Comparison of ENCODE assay signal across 13 cellular contexts in the genomic region with DNA sequence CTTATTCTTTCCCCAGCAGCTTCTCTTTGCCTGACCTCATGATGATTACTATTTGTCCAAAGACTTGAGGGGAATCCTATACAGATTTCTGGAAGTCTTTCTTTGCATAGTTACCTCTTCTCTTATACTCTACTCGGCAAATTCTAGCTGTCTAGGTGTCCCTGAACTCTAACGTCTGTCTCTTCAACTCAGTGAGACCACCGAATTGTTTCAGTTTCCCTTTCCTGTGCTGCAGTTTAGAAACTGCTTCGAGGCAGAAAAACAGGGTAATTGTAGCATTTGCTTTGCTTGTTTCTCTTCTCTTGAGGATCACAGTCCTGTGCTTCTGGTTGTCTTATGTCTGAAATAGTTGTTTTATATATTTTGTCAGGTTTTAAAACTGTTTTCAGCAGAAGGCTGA. TPM values are rescaled to one million over a fixed set of nuclear protein-coding genes. Genes with fewer than 3 reads are reported as not detected.
DNase-seq lines count a peak whose midpoint lies in the region; ATAC-seq, FAIRE-seq and TF ChIP-seq lines count a peak whose summit lies in the region.
"Had no signal": no experiment of that assay in that cellular context is flagged by ENCODE, and none has a peak within 500 bp of the region (broad histone marks: within the 10 kb centered on the region; RNA-seq: fewer than 3 reads in every experiment).

No MANE protein-coding gene starts in this region.

- H2BK120ac ChIP-seq in H1 (replicated peaks; ENCODE audit: low read depth, low read length) = no peak overlapping the region

- H3K79me1 ChIP-seq in H1 (ENCODE audit: low read depth, low read length) = no peaks in the 10 kb centered on the region

- H3K27ac ChIP-seq in H1 (ENCODE audit: low read depth, low read length) = no peak overlapping the region
- H3K27ac ChIP-seq: HL-60, sigmoid colon had no signal

- no peak overlapping the region for H3K18ac ChIP-seq in H1 (ENCODE audit: extremely low read depth, low read length)

- H2BK5ac ChIP-seq in H1 (ENCODE audit: low read depth, low read length) = no peak overlapping the region

- DNase-seq in H1 (ENCODE audit: low read depth in 1 of 2, low spot score in 2 of 2) (no peak), LoVo (ENCODE audit: low spot score) (no peak), Caco-2 (no peak), islet precursor cell (no peak)
- DNase-seq in central memory CD4-positive, alpha-beta T cell = no peak
- DNase-seq: NCI-H2029 treated with DMSO at 0.1 percent for 48 hours, SIG-M5, sigmoid colon had no signal

- no peak overlapping the region for H3K14ac ChIP-seq in H1 (ENCODE audit: insufficient read length)

- H3K9me3 Mint-ChIP-seq in Caco-2 (ENCODE audit: unreplicated experiment) = no peaks in the 10 kb centered on the region

- no peak overlapping the region for H2BK20ac ChIP-seq in H1 (ENCODE audit: low read length)

- intact Hi-C loops in Caco-2 (cut with micrococcal nuclease; ENCODE audit: unreplicated experiment) = no loop called here

- no peak for TF ChIP-seq CTCF in H1 (IDR thresholded peaks at IDR 0.05; ENCODE audit: control extremely low read depth in 1 of 3, insufficient read depth in 1 of 3, low read depth in 1 of 3, low read length in 3 of 3)
- TF ChIP-seq CTCF in Caco-2 (IDR thresholded peaks at IDR 0.05; ENCODE audit: insufficient read depth in 1 of 2, low read depth in 1 of 2, low read length in 1 of 2, severe bottlenecking in 1 of 2, unreplicated experiment in 1 of 2) = no peak

- H2AK5ac ChIP-seq in H1 (ENCODE audit: low read depth, low read length) = no peak overlapping the region

- H3K4me1 Mint-ChIP-seq in Caco-2 (ENCODE audit: low read depth, unreplicated experiment) = no peaks in the 10 kb centered on the region

- H3K27me3 ChIP-seq in H1 (replicated peaks in 1 of 4; ENCODE audit: control insufficient read depth in 3 of 4, extremely low read depth in 1 of 4, insufficient read depth in 3 of 4, low read length in 3 of 4) (no peaks in the 10 kb centered on the region), Caco-2 (replicated peaks; ENCODE audit: control insufficient read depth, insufficient read depth, low read length) (no peaks in the 10 kb centered on the region)
- H3K27me3 ChIP-seq: sigmoid colon had no signal

- peak; percentile 80 for ATAC-seq in GM18861 (IDR thresholded peaks at IDR 0.05; ENCODE audit: unreplicated experiment)
- peak; percentile 92 for ATAC-seq in GM21576 (IDR thresholded peaks at IDR 0.05; ENCODE audit: unreplicated experiment)
- peak; percentile 88 for ATAC-seq in HG03159 (IDR thresholded peaks at IDR 0.05; ENCODE audit: unreplicated experiment)

- no peak overlapping the region for H3K4ac ChIP-seq in H1 (replicated peaks; ENCODE audit: insufficient read length, low read depth, low read length)

- H4K5ac ChIP-seq in H1 (ENCODE audit: insufficient read length, low read depth, low read length) = no peak overlapping the region

- POLR2A ChIA-PET in H1 (lab: Charles Lee; ENCODE audit: partially characterized antibody) (no interaction called here), Caco-2 (lab: Charles Lee) (no interaction called here)

- no peak for TF ChIP-seq EP300 in H1 (IDR thresholded peaks at IDR 0.05; ENCODE audit: borderline replicate concordance in 1 of 2, low read depth in 2 of 2, low read length in 2 of 2)

- no peak overlapping the region for H3K4me3 ChIP-seq in H1 (ENCODE audit: extremely low read depth in 1 of 4, insufficient read depth in 2 of 4, low read depth in 3 of 4, low read length in 4 of 4)
- H3K4me3 ChIP-seq in Caco-2 (ENCODE audit: low read depth, low read length) = no peak overlapping the region
- H3K4me3 ChIP-seq: sigmoid colon had no signal

- no TSS peak for BruUV-seq in Caco-2 (replicated peaks; lab: Mats Ljungman, UMichigan)

- H3K36me3 ChIP-seq in H1 (ENCODE audit: control insufficient read depth in 2 of 4, insufficient read depth in 4 of 4, low read length in 3 of 4) (no peaks in the 10 kb centered on the region), Caco-2 (ENCODE audit: control insufficient read depth, insufficient read depth, low read length) (no peaks in the 10 kb centered on the region)
- H3K36me3 ChIP-seq: sigmoid colon had no signal

- CTCF ChIA-PET in H1 (lab: Charles Lee; ENCODE audit: partially characterized antibody) (interaction anchor here (0.6 kb wide), 1 partner anchor 605 kb away, joined by 3 read pairs; no protein-coding TSS in a partner anchor), Caco-2 (lab: Charles Lee) (no interaction called here)

- no peak for TF ChIP-seq RAD21 in H1 (IDR thresholded peaks at IDR 0.05 in 1 of 2, conservative IDR thresholded peaks at IDR 0.05 in 1 of 2; ENCODE audit: low read depth in 2 of 2, low read length in 2 of 2)

- 0 out of 2 replicates have a peak overlapping the region, but pooled peaks have one; percentile 52 for H2AFZ ChIP-seq in H1 (ENCODE audit: low read length)

- H3K36me3 Mint-ChIP-seq in Caco-2 (ENCODE audit: insufficient read depth, unreplicated experiment) = no peaks in the 10 kb centered on the region

- H3K23me2 ChIP-seq in H1 (ENCODE audit: low read depth, low read length) = no peaks in the 10 kb centered on the region

- H3K4me1 ChIP-seq in H1 (replicated peaks in 1 of 4; ENCODE audit: control insufficient read depth in 3 of 4, insufficient read depth in 4 of 4, low read length in 3 of 4) (no peaks in the 10 kb centered on the region), Caco-2 (no peaks in the 10 kb centered on the region)

- no peaks in the 10 kb centered on the region for H3K79me2 ChIP-seq in H1 (ENCODE audit: control insufficient read depth in 1 of 2, insufficient read depth in 2 of 2, low read length in 2 of 2)

- no peak overlapping the region for H4K8ac ChIP-seq in H1 (ENCODE audit: extremely low read depth, insufficient read depth, low read length)

- H3K56ac ChIP-seq in H1 (replicated peaks; ENCODE audit: insufficient read length, low read depth, low read length) = no peak overlapping the region

- no peak for FAIRE-seq in H1 (lab: Jason Lieb, UNC)

- H3K27ac Mint-ChIP-seq in Caco-2 (ENCODE audit: unreplicated experiment) = no peak overlapping the region

- peaks cover 33% of the 10 kb centered on the region for H3K27me3 Mint-ChIP-seq in Caco-2 (ENCODE audit: insufficient read depth, unreplicated experiment)

- no peak overlapping the region for H4K91ac ChIP-seq in H1 (replicated peaks; ENCODE audit: insufficient read length, low read length)

- no peaks in the 10 kb centered on the region for H4K20me1 ChIP-seq in H1 (replicated peaks in 1 of 2; ENCODE audit: control insufficient read depth in 1 of 2, insufficient read depth in 2 of 2, low read length in 2 of 2)

- no peak overlapping the region for H2BK15ac ChIP-seq in H1 (ENCODE audit: low read length)

- no peak overlapping the region for H3K4me2 ChIP-seq in H1 (ENCODE audit: insufficient read depth in 1 of 2, low read depth in 2 of 2, low read length in 2 of 2)

- H3K23ac ChIP-seq in H1 (ENCODE audit: insufficient read length) = no peak overlapping the region

- no peak overlapping the region for H3K4me3 Mint-ChIP-seq in Caco-2 (ENCODE audit: unreplicated experiment)

- no peak overlapping the region for H2BK12ac ChIP-seq in H1 (ENCODE audit: low read depth, low read length)

- WGBS in H1 (ENCODE audit: extremely low coverage in 1 of 2, insufficient coverage in 1 of 2, insufficient read length in 1 of 2, insufficient replicate concordance in 2 of 2, low coverage in 1 of 2, low lambda C conversion rate in 2 of 2, missing lambda C conversion rate in 1 of 2), 2 experiments = 92% methylated on average over 4 of the region's 4 CpGs; no CpG with 5 or more reads in 1 of the 2 experiments

- no peak overlapping the region for H3K9ac ChIP-seq in H1 (replicated peaks in 1 of 4; ENCODE audit: extremely low read depth in 1 of 4, low read depth in 3 of 4, low read length in 3 of 4)

- no peak for TF ChIP-seq POLR2A in H1 (IDR thresholded peaks at IDR 0.05; ENCODE audit: control extremely low read depth in 1 of 2, low read depth in 2 of 2, low read length in 2 of 2)

- no peaks in the 10 kb centered on the region for H3K9me3 ChIP-seq in H1 (ENCODE audit: insufficient read depth in 2 of 2, low read depth in 1 of 2, low read length in 1 of 2)
- no peaks in the 10 kb centered on the region for H3K9me3 ChIP-seq in Caco-2

TF ChIP-seq in H1, 55 proteins besides CTCF, POLR2A, EP300 and RAD21 (continues in another document):
- TF ChIP-seq KDM4A (IDR thresholded peaks at IDR 0.05; ENCODE audit: low read depth, low read length, severe bottlenecking) = no peak
- no peak for TF ChIP-seq CBX8 (IDR thresholded peaks at IDR 0.05; ENCODE audit: borderline replicate concordance, low read depth, low read length)
- no peak for TF ChIP-seq JUN (IDR thresholded peaks at IDR 0.05; ENCODE audit: low read depth, low read length)
- no peak for TF ChIP-seq FOSL1 (IDR thresholded peaks at IDR 0.05; ENCODE audit: insufficient read depth, low read depth, low read length)

RNA-seq across cellular contexts. Expression of gene LVRN, which starts 14.8 kb away (rescaled TPM):
- total RNA-seq in H1 (2021; fragmentation: NEBNext Ultra II Directional; extraction: Animal tissue kit (Norgen Biotek cat#: 25700)) = 0.09 TPM in 1 of 2 replicates, not detected in the other
- 0.02 and 0.08 TPM in 2 replicates for polyA plus RNA-seq in H1 (2011; rRNA removed)
- polyA plus RNA-seq in H1 (2011; cell fraction: cytosol; rRNA removed) = 0.12 TPM
- polyA plus RNA-seq in H1 (2011; cell fraction: nucleus; rRNA removed) = 0.11 TPM
- 0.07 to 0.23 TPM (median 0.07 TPM) in 3 of 4 replicates, not detected in the other for polyA plus RNA-seq in H1 (2012, experiment 1 of 2)
- not detected for polyA plus RNA-seq in H1 (2012, experiment 2 of 2)
- 0.06 TPM for polyA plus RNA-seq in H1 (2013, experiment 1 of 2)
- 0.07 TPM for polyA plus RNA-seq in H1 (2013, experiment 2 of 2)
- 0.09 and 0.37 TPM in 2 replicates for polyA minus RNA-seq in H1 (2011; rRNA and poly(A)+ RNA removed)
- not detected for polyA minus RNA-seq in H1 (2011; cell fraction: cytosol; rRNA and poly(A)+ RNA removed)
- 0.20 TPM for polyA minus RNA-seq in H1 (2011; cell fraction: nucleus; rRNA and poly(A)+ RNA removed)
- total RNA-seq in Caco-2 (2022) = 0.27 and 0.42 TPM in 2 replicates

RNA-seq across cellular contexts. Expression of gene ARL14EPL, which starts 55.2 kb away (rescaled TPM):
- not detected in 2 replicates for total RNA-seq in H1 (2021; fragmentation: NEBNext Ultra II Directional; extraction: Animal tissue kit (Norgen Biotek cat#: 25700))
- not detected in 2 replicates for polyA plus RNA-seq in H1 (2011; rRNA removed)
- not detected for polyA plus RNA-seq in H1 (2011; cell fraction: cytosol; rRNA removed)
- not detected for polyA plus RNA-seq in H1 (2011; cell fraction: nucleus; rRNA removed)
- polyA plus RNA-seq in H1 (2012, experiment 1 of 2) = not detected in 4 replicates
- not detected for polyA plus RNA-seq in H1 (2012, experiment 2 of 2)
- polyA plus RNA-seq in H1 (2013, experiment 1 of 2) = not detected
- polyA plus RNA-seq in H1 (2013, experiment 2 of 2) = not detected
- not detected in 2 replicates for polyA minus RNA-seq in H1 (2011; rRNA and poly(A)+ RNA removed)
- polyA minus RNA-seq in H1 (2011; cell fraction: cytosol; rRNA and poly(A)+ RNA removed) = not detected
- not detected for polyA minus RNA-seq in H1 (2011; cell fraction: nucleus; rRNA and poly(A)+ RNA removed)
- not detected in 2 replicates for total RNA-seq in Caco-2 (2022)
- total RNA-seq: glomerular endothelial cell, sigmoid colon had no signal
